ENCODE assay signal across 11 cellular contexts in the genomic region with DNA sequence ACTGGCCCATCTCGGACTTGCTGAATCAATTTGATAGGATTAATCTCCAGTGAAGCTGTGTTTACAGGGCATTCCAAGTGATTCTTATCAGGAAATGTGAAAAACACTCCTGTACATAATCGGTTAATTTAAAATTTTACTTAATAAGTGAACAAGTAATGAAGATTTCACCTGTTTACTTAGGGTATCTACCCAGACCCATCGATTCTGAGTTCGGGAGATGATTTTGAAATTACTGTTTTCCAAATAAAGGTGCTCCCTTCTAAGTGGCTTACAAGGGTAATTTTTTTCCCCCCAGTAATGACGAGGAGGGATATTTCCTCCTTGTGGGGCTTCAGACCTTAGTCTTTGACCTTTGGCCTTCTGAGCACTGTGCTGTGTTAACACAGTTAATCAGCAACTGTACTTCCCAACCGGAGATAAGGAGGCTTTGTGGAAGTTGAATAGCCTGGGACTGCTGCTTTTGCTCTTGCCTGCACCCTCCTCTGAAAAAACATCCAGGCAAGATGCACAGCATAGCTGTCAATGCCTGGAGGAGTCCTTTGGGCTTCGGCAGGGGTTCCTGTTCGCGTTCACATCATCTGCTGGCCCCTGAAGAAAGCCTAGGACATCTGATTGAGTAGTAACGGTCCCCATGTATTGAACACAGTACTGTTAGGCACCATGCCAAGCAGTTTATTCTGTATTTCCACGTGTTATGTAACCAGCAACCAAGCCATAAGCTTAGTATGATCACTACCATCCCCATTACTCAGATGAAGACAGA. TPM values are rescaled to one million over a fixed set of nuclear protein-coding genes. Genes with fewer than 3 reads are reported as not detected.
DNase-seq lines count a peak whose midpoint lies in the region; TF ChIP-seq lines count a peak whose summit lies in the region.
"Had no signal": no experiment of that assay in that cellular context is flagged by ENCODE, and none has a peak within 500 bp of the region (broad histone marks: within the 10 kb centered on the region; RNA-seq: fewer than 3 reads in every experiment).

No MANE protein-coding gene starts in this region.

- DNase-seq in Caki2 (ENCODE audit: low read depth) (peak; percentile 62), MG63 (no peak), nephron progenitor cell (no peak), GM19238 (ENCODE audit: insufficient read length, low spot score) (no peak), SKM-1 (lab: John Stamatoyannopoulos, UW; ENCODE audit: unreplicated experiment) (no peak), NAMALWA (ENCODE audit: low spot score) (no peak)
- DNase-seq in stimulated activated naive CD4-positive, alpha-beta T cell treated with Interleukin-2 at 50 U/mL for 16 hours (lab: John Stamatoyannopoulos, UW) = no peak
- DNase-seq: HCEC 1CT had no signal

- H3K9me3 ChIP-seq in MG63 (no peaks in the 10 kb centered on the region), duodenal mucosa (ENCODE audit: control insufficient read depth in 1 of 2, low read length in 2 of 2) (no peaks in the 10 kb centered on the region)

- peaks cover 15% of the 10 kb centered on the region for H3K27me3 Mint-ChIP-seq in nephron progenitor cell (ENCODE audit: low read depth, poor library complexity)
- H3K27me3 Mint-ChIP-seq: memory B cell had no signal

- H3K4me1 ChIP-seq in duodenal mucosa (ENCODE audit: control insufficient read depth in 1 of 2, insufficient read depth in 2 of 2, low read length in 2 of 2) = peaks cover 40 to 52% of the 10 kb centered on the region in 2 donors

- peaks cover 25% of the 10 kb centered on the region for H3K36me3 Mint-ChIP-seq in nephron progenitor cell (ENCODE audit: low read depth)
- H3K36me3 Mint-ChIP-seq: memory B cell had no signal

- peak overlapping the region; percentile 80 for H3K4me3 ChIP-seq in MG63
- H3K4me3 ChIP-seq in duodenal mucosa (ENCODE audit: low read depth in 1 of 2, low read length in 2 of 2) = peak overlapping the region; percentile 83 to 100

- H3K27me3 ChIP-seq in MG63 (no peaks in the 10 kb centered on the region), duodenal mucosa (ENCODE audit: control insufficient read depth in 1 of 2, insufficient read depth in 2 of 2, low read length in 2 of 2) (no peaks in the 10 kb centered on the region)

- no peak for TF ChIP-seq CTCF in nephron progenitor cell (IDR thresholded peaks at IDR 0.05)

- peak overlapping the region; percentile 97 for H3K4me3 Mint-ChIP-seq in nephron progenitor cell

- H3K9ac ChIP-seq in duodenal mucosa (ENCODE audit: low read depth in 1 of 2, low read length in 2 of 2) = peak overlapping the region; percentile 60 to 66

- H3K36me3 ChIP-seq in MG63 = peaks cover 19% of the 10 kb centered on the region
- no peaks in the 10 kb centered on the region for H3K36me3 ChIP-seq in duodenal mucosa (ENCODE audit: control insufficient read depth in 1 of 2, insufficient read depth in 2 of 2, low read length in 2 of 2)

- H3K27ac ChIP-seq in duodenal mucosa (ENCODE audit: low read depth, low read length) = peak overlapping the region; percentile 60
- H3K27ac ChIP-seq: SK-N-MC had no signal

- H3K4me1 Mint-ChIP-seq in nephron progenitor cell = peaks cover 37% of the 10 kb centered on the region

- no peak overlapping the region for H3K27ac Mint-ChIP-seq in nephron progenitor cell
- H3K27ac Mint-ChIP-seq: memory B cell had no signal

- H3K9me3 Mint-ChIP-seq in nephron progenitor cell = no peaks in the 10 kb centered on the region
- H3K9me3 Mint-ChIP-seq: memory B cell had no signal

- in situ Hi-C loops in Caki2 (cut with HindIII; ENCODE audit: low pct_unique_long_range_greater_than_20kb, low sequenced_read_pairs) = no loop called here

RNA-seq across cellular contexts. Expression of a gene that starts 1.8 kb away (rescaled TPM):
- 120 and 169 TPM in 2 replicates for total RNA-seq in Caki2 (2014; rRNA removed; shearing (Covaris generic); ENCODE audit: low replicate concordance)
- 33.4 and 35.4 TPM in 2 replicates for total RNA-seq in MG63 (2014; rRNA removed; shearing (Covaris generic); ENCODE audit: low replicate concordance)

RNA-seq across cellular contexts. Expression of a gene that starts 2.2 kb away (rescaled TPM):
- total RNA-seq in Caki2 (2014; rRNA removed; shearing (Covaris generic); ENCODE audit: low replicate concordance) = 205 and 219 TPM in 2 replicates
- total RNA-seq in MG63 (2014; rRNA removed; shearing (Covaris generic); ENCODE audit: low replicate concordance) = 120 and 186 TPM in 2 replicates

RNA-seq across cellular contexts. Expression of a gene that starts 35.3 kb away (rescaled TPM):
- not detected in 2 replicates for total RNA-seq in Caki2 (2014; rRNA removed; shearing (Covaris generic); ENCODE audit: low replicate concordance)
- not detected in 2 replicates for total RNA-seq in MG63 (2014; rRNA removed; shearing (Covaris generic); ENCODE audit: low replicate concordance)

RNA-seq across cellular contexts. Expression of a gene that starts 43.1 kb away (rescaled TPM):
- total RNA-seq in Caki2 (2014; rRNA removed; shearing (Covaris generic); ENCODE audit: low replicate concordance) = 41.4 and 49.6 TPM in 2 replicates
- total RNA-seq in MG63 (2014; rRNA removed; shearing (Covaris generic); ENCODE audit: low replicate concordance) = 21.6 and 71.1 TPM in 2 replicates

RNA-seq across cellular contexts. Expression of a gene that starts 46.1 kb away (rescaled TPM):
- 233 and 346 TPM in 2 replicates for total RNA-seq in Caki2 (2014; rRNA removed; shearing (Covaris generic); ENCODE audit: low replicate concordance)
- 156 and 163 TPM in 2 replicates for total RNA-seq in MG63 (2014; rRNA removed; shearing (Covaris generic); ENCODE audit: low replicate concordance)
